9 cellular contexts compared by ENCODE assay signal in genomic region chr2:224401641-224402342, GRCh38. TPM values are rescaled to one million over a fixed set of nuclear protein-coding genes. Genes with fewer than 3 reads are reported as not detected.
A peak's percentile ranks its signal among the peaks of the same experiment; 100 is the strongest.
DNase-seq lines count a peak whose midpoint lies in the region; ATAC-seq, FAIRE-seq and TF ChIP-seq lines count a peak whose summit lies in the region.
"Had no signal": no experiment of that assay in that cellular context is flagged by ENCODE, and none has a peak within 500 bp of the region (broad histone marks: within the 10 kb centered on the region; RNA-seq: fewer than 3 reads in every experiment).

Gene FAM124B, minus strand, starts transcription at chr2:224402107. Its CDS starts 339 bp downstream, at chr2:224401768.

- peak within 1 kb of the TSS; percentile 79 for H3K4me3 Mint-ChIP-seq in activated naive CD8-positive, alpha-beta T cell treated with anti-CD3 and anti-CD28 coated beads, Interleukin-2, amount 10 ng/mL, durations not matched to agents 7 days and 5 days
- H3K4me3 Mint-ChIP-seq in immature natural killer cell: peak within 1 kb of the TSS; percentile 80 to 90 (median 86)

- peak; percentile 63 for ATAC-seq in GM18519 (IDR thresholded peaks at IDR 0.05; ENCODE audit: low FRiP score, unreplicated experiment)
- peak; percentile 82 for ATAC-seq in activated naive CD8-positive, alpha-beta T cell treated with anti-CD3 and anti-CD28 coated beads, Interleukin-2, amount 10 ng/mL, durations not matched to agents 7 days and 5 days (ENCODE audit: low read depth)

- FAIRE-seq in small intestine (lab: Jason Lieb, UNC) (no peak), H54 (lab: Jason Lieb, UNC) (no peak)

- 34 to 67% (median 57%) methylated on average over 19 of the region's 19 CpGs for WGBS in small intestine, 3 donors

- no peaks in the 10 kb centered on the region for H3K36me3 ChIP-seq in small intestine (ENCODE audit: control insufficient read depth in 2 of 2, insufficient read depth in 2 of 2, low read length in 2 of 2)

- no peaks in the 10 kb centered on the region for H3K27me3 ChIP-seq in small intestine (ENCODE audit: control insufficient read depth in 2 of 2, insufficient read depth in 2 of 2, low read length in 2 of 2)

- H3K9me3 ChIP-seq in small intestine (ENCODE audit: control insufficient read depth, low read depth): no peaks in the 10 kb centered on the region

- no peak for TF ChIP-seq POLR2A in H54 (IDR thresholded peaks at IDR 0.05; ENCODE audit: low read depth, low read length)

- H3K4me1 ChIP-seq in small intestine (ENCODE audit: control insufficient read depth in 2 of 2, insufficient read depth in 1 of 2, low read depth in 1 of 2, low read length in 1 of 2): no peaks in the 10 kb centered on the region

- H3K27ac ChIP-seq in small intestine (ENCODE audit: low read depth in 1 of 2, low read length in 1 of 2): peak within 1 kb of the TSS in 1 of 2 donors; percentile 72

- peaks cover 3% of the 10 kb centered on the region for H3K4me1 Mint-ChIP-seq in activated naive CD8-positive, alpha-beta T cell treated with anti-CD3 and anti-CD28 coated beads, Interleukin-2, amount 10 ng/mL, durations not matched to agents 7 days and 5 days
- H3K4me1 Mint-ChIP-seq in immature natural killer cell: peaks cover 34 to 40% of the 10 kb centered on the region in 2 donors

- peaks cover 8% of the 10 kb centered on the region for H3K27me3 Mint-ChIP-seq in activated naive CD8-positive, alpha-beta T cell treated with anti-CD3 and anti-CD28 coated beads, Interleukin-2, amount 10 ng/mL, durations not matched to agents 7 days and 5 days
- H3K27me3 Mint-ChIP-seq in immature natural killer cell (ENCODE audit: low read depth in 3 of 3): peaks cover 0 to 7% (median 0%) of the 10 kb centered on the region in 3 donors

- H3K27ac Mint-ChIP-seq in activated naive CD8-positive, alpha-beta T cell treated with anti-CD3 and anti-CD28 coated beads, Interleukin-2, amount 10 ng/mL, durations not matched to agents 7 days and 5 days: peak within 1 kb of the TSS; percentile 74
- H3K27ac Mint-ChIP-seq in immature natural killer cell: peak within 1 kb of the TSS; percentile 76 to 96 (median 91)

- no peaks in the 10 kb centered on the region for H3K9me3 Mint-ChIP-seq in activated naive CD8-positive, alpha-beta T cell treated with anti-CD3 and anti-CD28 coated beads, Interleukin-2, amount 10 ng/mL, durations not matched to agents 7 days and 5 days
- peaks cover 0 to 3% (median 0%) of the 10 kb centered on the region in 6 donors for H3K9me3 Mint-ChIP-seq in immature natural killer cell

- POLR2A ChIA-PET in activated naive CD8-positive, alpha-beta T cell treated with anti-CD3 and anti-CD28 coated beads, Interleukin-2, amount 10 ng/mL, durations not matched to agents 7 days and 5 days (lab: Charles Lee): interaction anchor here (0.8 kb wide), 1 partner anchor 184 kb away, joined by 3 read pairs; no protein-coding TSS in a partner anchor

- no peaks in the 10 kb centered on the region for H3K36me3 Mint-ChIP-seq in activated naive CD8-positive, alpha-beta T cell treated with anti-CD3 and anti-CD28 coated beads, Interleukin-2, amount 10 ng/mL, durations not matched to agents 7 days and 5 days
- H3K36me3 Mint-ChIP-seq in immature natural killer cell: no peaks in the 10 kb centered on the region

- H3K4me3 ChIP-seq in small intestine (ENCODE audit: low read depth in 1 of 2, low read length in 2 of 2): no peak within 1 kb of the TSS

- DNase-seq in NCI-H446 treated with DMSO at 0.1 percent for 48 hours (lab: John Stamatoyannopoulos, UW) (peak; percentile 82), immature natural killer cell (peak; percentile 54 to 67 (median 59)), small intestine (peak; percentile 13), NCI-H2081 (lab: John Stamatoyannopoulos, UW) (no peak), LoVo (ENCODE audit: low spot score) (no peak), H54 (ENCODE audit: insufficient read length, low spot score) (no peak)
- peak; percentile 39 for DNase-seq in activated naive CD8-positive, alpha-beta T cell treated with anti-CD3 and anti-CD28 coated beads, Interleukin-2, amount 10 ng/mL, durations not matched to agents 7 days and 5 days

RNA-seq across cellular contexts. Expression of gene FAM124B, which starts in this region (rescaled TPM):
- total RNA-seq in activated naive CD8-positive, alpha-beta T cell treated with anti-CD3 and anti-CD28 coated beads, Interleukin-2, amount 10 ng/mL, durations not matched to agents 7 days and 5 days: under 1 TPM; 0.17 to 0.34 TPM
- 1 to 10 TPM in 2 of 3 donors, under 1 TPM in 1; 0.78 to 1.4 (median 1.1) TPM for polyA plus RNA-seq in immature natural killer cell
- 1 to 10 TPM in 1 of 3 donors, under 1 TPM in 1, not detected in 1; 0.81 to 2.0 TPM for polyA plus RNA-seq in small intestine
- total RNA-seq: epithelial cell of proximal tubule had no signal

Comparison
In these comparisons a context has a peak if more than half of its experiments do, and no peak if none do; other contexts are left out.
1. Peak in DNase-seq and ATAC-seq in activated naive CD8-positive, alpha-beta T cell treated with anti-CD3 and anti-CD28 coated beads, Interleukin-2, amount 10 ng/mL, durations not matched to agents 7 days and 5 days; RNA of the gene not detected or under 1 TPM.
2. DNase-seq: peak in NCI-H446 treated with DMSO at 0.1 percent for 48 hours (single experiment), immature natural killer cell (3 of 3) and small intestine (single experiment); none in NCI-H2081 (0 of 2), LoVo (single experiment) and H54 (single experiment).